In genomic region chr1:32724678-32725594, GRCh38 we compare ENCODE assay signal across 2 cellular contexts.
TF ChIP-seq lines count a peak whose summit lies in the region.

No MANE protein-coding gene starts in this region.

TF ChIP-seq in HCT116, 20 proteins besides CTCF, POLR2A, EP300 and RAD21:
- peak; percentile 60 for TF ChIP-seq TCF7L2 (IDR thresholded peaks at IDR 0.05; ENCODE audit: borderline replicate concordance, extremely low read depth, insufficient read depth, insufficient read length)
- no peak for TF ChIP-seq ZNF274 (IDR thresholded peaks at IDR 0.05; ENCODE audit: low read depth, low read length)
- TF ChIP-seq SIN3A (IDR thresholded peaks at IDR 0.05; ENCODE audit: low read depth), result peak; percentile 39; the same call in 1 of the 2 replicates
- no peak; the same call in 1 of the 2 replicates for TF ChIP-seq FOSL1 (IDR thresholded peaks at IDR 0.05; ENCODE audit: low read depth)
- TF ChIP-seq SRF (IDR thresholded peaks at IDR 0.05; ENCODE audit: low read depth), result no peak
- peak; percentile 73 for TF ChIP-seq SP1 (IDR thresholded peaks at IDR 0.05; ENCODE audit: low read depth)
- peak; percentile 70 for TF ChIP-seq POLR2AphosphoS5 (IDR thresholded peaks at IDR 0.05; ENCODE audit: low read depth, low read length)
- TF ChIP-seq MAX (IDR thresholded peaks at IDR 0.05), result peak; percentile 72
- no peak for TF ChIP-seq ZFX (IDR thresholded peaks at IDR 0.05)
- TF ChIP-seq EZH2 (IDR thresholded peaks at IDR 0.05), result no peak
- peak; percentile 81 for TF ChIP-seq JUND (IDR thresholded peaks at IDR 0.05)
- no peak for TF ChIP-seq CEBPB (IDR thresholded peaks at IDR 0.05; ENCODE audit: low read depth)
- no peak for TF ChIP-seq EZH2phosphoT487 (IDR thresholded peaks at IDR 0.05; ENCODE audit: borderline replicate concordance)
- TF ChIP-seq ELF1 (IDR thresholded peaks at IDR 0.05; ENCODE audit: borderline replicate concordance, low read depth), result no peak
- peak; percentile 76 for TF ChIP-seq YY1 (IDR thresholded peaks at IDR 0.05; ENCODE audit: extremely low read depth, insufficient replicate concordance, low read depth, low read length)
- no peak for TF ChIP-seq ZBTB33 (IDR thresholded peaks at IDR 0.05; ENCODE audit: extremely low read depth, insufficient replicate concordance, low read length)
- TF ChIP-seq ATF3 (IDR thresholded peaks at IDR 0.05), result no peak
- peak; percentile 77 for TF ChIP-seq CBX3 (IDR thresholded peaks at IDR 0.05; ENCODE audit: low read depth)
- TF ChIP-seq REST (IDR thresholded peaks at IDR 0.05; ENCODE audit: low read depth), result no peak
- no peak for TF ChIP-seq EGR1 (IDR thresholded peaks at IDR 0.05; ENCODE audit: low read depth)
TF ChIP-seq in HCT116: peak in this region for 8.

TF ChIP-seq in endothelial cell of umbilical vein, 7 proteins besides CTCF, POLR2A, EP300 and RAD21:
- TF ChIP-seq GATA2 (IDR thresholded peaks at IDR 0.05; ENCODE audit: insufficient read depth, insufficient read length, low read depth, low read length) (peak; percentile 90), MAX (IDR thresholded peaks at IDR 0.05; ENCODE audit: insufficient read depth, insufficient read length) (no peak), JUN (IDR thresholded peaks at IDR 0.05; ENCODE audit: borderline replicate concordance, insufficient read depth, insufficient read length, low read depth) (peak; percentile 67), POLR2AphosphoS5 (IDR thresholded peaks at IDR 0.05; ENCODE audit: insufficient read depth, low read depth, low read length) (peak; percentile 89), FOS (IDR thresholded peaks at IDR 0.05; ENCODE audit: borderline replicate concordance, insufficient read depth, low read length) (peak; percentile 73), MYC (IDR thresholded peaks at IDR 0.05; ENCODE audit: low read depth, low read length) (no peak), EZH2 (IDR thresholded peaks at IDR 0.05; ENCODE audit: borderline replicate concordance, low read depth, low read length, severe bottlenecking) (no peak)
TF ChIP-seq in endothelial cell of umbilical vein: peak in this region for 4.
